ENCODE assay signal across 20 cellular contexts in genomic region chr10:59967079-59967478, GRCh38.
DNase-seq lines count a peak whose midpoint lies in the region; ATAC-seq and TF ChIP-seq lines count a peak whose summit lies in the region.
"Had no signal": no experiment of that assay in that cellular context is flagged by ENCODE, and none has a peak within 500 bp of the region (broad histone marks: within the 10 kb centered on the region; RNA-seq: fewer than 3 reads in every experiment).

No MANE protein-coding gene starts in this region.

- H3K36me3 Mint-ChIP-seq in MCF 10A (ENCODE audit: insufficient read depth, unreplicated experiment): no peaks in the 10 kb centered on the region
- H3K36me3 Mint-ChIP-seq in activated naive CD4-positive, alpha-beta T cell treated with anti-CD3 and anti-CD28 coated beads, Interleukin-2, amount 50 U/mL, for 72 hours: no peaks in the 10 kb centered on the region

- peaks cover 9% of the 10 kb centered on the region for H3K4me1 Mint-ChIP-seq in MCF 10A (ENCODE audit: insufficient read depth, unreplicated experiment)

- H3K4me3 ChIP-seq in choroid plexus epithelial cell (ENCODE audit: low read depth, low read length): no peak overlapping the region
- H3K4me3 ChIP-seq: gastrocnemius medialis, uterus had no signal

- DNase-seq in T47D (ENCODE audit: low read depth in 1 of 2, low spot score in 1 of 2) (peak; percentile 51 to 91), MCF 10A (ENCODE audit: unreplicated experiment) (no peak), NCI-H345 (lab: John Stamatoyannopoulos, UW) (peak; percentile 70), choroid plexus epithelial cell (ENCODE audit: low read depth) (peak; percentile 3)
- DNase-seq in stimulated activated CD4-positive, alpha-beta T cell treated with anti-CD3 and anti-CD28 coated beads, Interleukin-12 subunit alpha, Interleukin-12 subunit beta, amount 100 ng/mL, for 4 hours: no peak
- no peak for DNase-seq in activated naive CD4-positive, alpha-beta T cell treated with anti-CD3 and anti-CD28 coated beads, Interleukin-2, amount 50 U/mL, for 72 hours (ENCODE audit: low spot score in 2 of 2)
- DNase-seq: activated CD8-positive, alpha-beta memory T cell treated with anti-CD3 and anti-CD28 coated beads, Interleukin-2, amount 50 U/mL, for 48 hours; activated effector memory CD4-positive, alpha-beta T cell treated with anti-CD3 and anti-CD28 coated beads, Interleukin-2, amount 50 U/mL, for 16 hours; amniotic stem cell; caudate nucleus; CD4-positive, alpha-beta T cell; gastrocnemius medialis; Kasumi-1; midbrain; NCI-H1092; stimulated activated CD8-positive, alpha-beta memory T cell treated with anti-CD3 and anti-CD28 coated beads, Interleukin-4, amount 100 ng/mL, for 48 hours; uterus had no signal

- intact Hi-C loops in MCF 10A (cut with micrococcal nuclease): no loop called here

- TF ChIP-seq CTCF in MCF 10A (IDR thresholded peaks at IDR 0.05; ENCODE audit: unreplicated experiment) (no peak), choroid plexus epithelial cell (conservative IDR thresholded peaks at IDR 0.05; ENCODE audit: low read depth, low read length) (no peak)

- ATAC-seq in HG02763 (IDR thresholded peaks at IDR 0.05; ENCODE audit: unreplicated experiment) (no peak), GM21576 (IDR thresholded peaks at IDR 0.05; ENCODE audit: unreplicated experiment) (no peak)
- no peak for ATAC-seq in activated naive CD4-positive, alpha-beta T cell treated with anti-CD3 and anti-CD28 coated beads, Interleukin-2, amount 50 U/mL, for 72 hours
- ATAC-seq: gastrocnemius medialis, Right ventricle myocardium inferior had no signal

- no TSS peak for BruUV-seq in MCF 10A (replicated peaks; lab: Mats Ljungman, UMichigan)

- H3K4me3 Mint-ChIP-seq in MCF 10A (ENCODE audit: unreplicated experiment): no peak overlapping the region
- H3K4me3 Mint-ChIP-seq: CD4-positive, alpha-beta T cell had no signal

- in situ Hi-C loops in T47D (cut with HindIII; ENCODE audit: low pct_unique_long_range_greater_than_20kb, low sequenced_read_pairs): no loop called here

- CTCF ChIA-PET in MCF 10A (lab: Yijun Ruan, JAX): interaction anchor here (0.6 to 1.1 kb wide), 3 partner anchors 60 to 102 kb away, joined by 3 to 5 read pairs (median 4); no protein-coding TSS in a partner anchor

- POLR2A ChIA-PET in MCF 10A (lab: Yijun Ruan, JAX): interaction anchor here (0.5 kb wide), 1 partner anchor 26 kb away, joined by 3 read pairs; no protein-coding TSS in a partner anchor

- H3K27ac Mint-ChIP-seq in MCF 10A (ENCODE audit: low read depth, unreplicated experiment): no peak overlapping the region
- H3K27ac Mint-ChIP-seq in activated naive CD4-positive, alpha-beta T cell treated with anti-CD3 and anti-CD28 coated beads, Interleukin-2, amount 50 U/mL, for 72 hours: no peak overlapping the region
- H3K27ac Mint-ChIP-seq: CD4-positive, alpha-beta T cell had no signal

- H3K9me3 Mint-ChIP-seq in MCF 10A (ENCODE audit: unreplicated experiment): no peaks in the 10 kb centered on the region
- no peaks in the 10 kb centered on the region for H3K9me3 Mint-ChIP-seq in activated naive CD4-positive, alpha-beta T cell treated with anti-CD3 and anti-CD28 coated beads, Interleukin-2, amount 50 U/mL, for 72 hours
- H3K9me3 Mint-ChIP-seq: CD4-positive, alpha-beta T cell had no signal

- no peaks in the 10 kb centered on the region for H3K27me3 Mint-ChIP-seq in MCF 10A (ENCODE audit: insufficient read depth, unreplicated experiment)
- H3K27me3 Mint-ChIP-seq: CD4-positive, alpha-beta T cell had no signal

Comparison
In these comparisons a context has a peak if more than half of its experiments do, and no peak if none do; other contexts are left out.
1. DNase-seq: peak in T47D (2 of 2), NCI-H345 (single experiment) and choroid plexus epithelial cell (single experiment); none in MCF 10A (single experiment), stimulated activated CD4-positive, alpha-beta T cell treated with anti-CD3 and anti-CD28 coated beads, Interleukin-12 subunit alpha, Interleukin-12 subunit beta, amount 100 ng/mL, for 4 hours (single experiment) and activated naive CD4-positive, alpha-beta T cell treated with anti-CD3 and anti-CD28 coated beads, Interleukin-2, amount 50 U/mL, for 72 hours (0 of 2).